In the genomic region with DNA sequence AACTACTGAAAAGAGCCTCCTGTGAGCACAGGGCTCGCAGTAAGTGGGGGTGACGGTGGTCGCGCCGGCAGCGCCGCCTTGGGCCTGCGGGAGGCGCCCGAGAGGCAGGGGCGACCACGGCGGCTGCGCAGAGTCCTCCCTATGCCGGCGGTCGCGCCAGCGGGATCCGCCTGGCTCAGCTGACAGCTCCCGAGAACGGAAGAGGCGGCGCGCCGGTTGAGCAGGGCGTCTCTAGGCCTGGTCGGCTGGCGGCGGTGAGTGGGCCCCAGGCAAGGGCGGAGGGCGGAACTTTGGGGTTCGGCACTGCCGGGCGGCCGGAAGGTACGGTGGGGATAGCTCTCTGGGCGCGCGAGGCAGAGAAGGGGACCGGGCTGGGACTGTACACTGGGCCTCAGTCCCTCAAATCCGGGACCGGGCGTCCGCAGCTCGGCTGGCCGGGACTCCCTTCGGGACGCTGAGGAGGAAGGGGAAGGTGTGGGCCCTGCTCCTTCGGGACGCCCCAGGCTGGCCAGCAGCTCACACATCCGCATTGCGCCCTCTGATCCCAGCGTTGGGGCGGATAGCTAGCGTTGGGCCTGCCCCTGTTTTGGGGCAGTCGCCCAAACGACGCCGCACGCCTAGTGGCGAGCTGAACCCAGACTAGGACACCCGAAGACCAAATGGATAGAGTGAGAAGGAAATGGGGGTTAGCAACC, we compare ENCODE assay signal across 8 cellular contexts. TPM values are rescaled to one million over a fixed set of nuclear protein-coding genes. Genes with fewer than 3 reads are reported as not detected.
DNase-seq lines count a peak whose midpoint lies in the region; ATAC-seq and TF ChIP-seq lines count a peak whose summit lies in the region.

A gene with protein sequence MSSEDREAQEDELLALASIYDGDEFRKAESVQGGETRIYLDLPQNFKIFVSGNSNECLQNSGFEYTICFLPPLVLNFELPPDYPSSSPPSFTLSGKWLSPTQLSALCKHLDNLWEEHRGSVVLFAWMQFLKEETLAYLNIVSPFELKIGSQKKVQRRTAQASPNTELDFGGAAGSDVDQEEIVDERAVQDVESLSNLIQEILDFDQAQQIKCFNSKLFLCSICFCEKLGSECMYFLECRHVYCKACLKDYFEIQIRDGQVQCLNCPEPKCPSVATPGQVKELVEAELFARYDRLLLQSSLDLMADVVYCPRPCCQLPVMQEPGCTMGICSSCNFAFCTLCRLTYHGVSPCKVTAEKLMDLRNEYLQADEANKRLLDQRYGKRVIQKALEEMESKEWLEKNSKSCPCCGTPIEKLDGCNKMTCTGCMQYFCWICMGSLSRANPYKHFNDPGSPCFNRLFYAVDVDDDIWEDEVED (plus strand): TSS at position 192 of the 695 bp plus-strand sequence. CDS start 4,484 bp downstream, outside the sequence.

- peak within 1 kb of the TSS; percentile 98 for H3K4me2 ChIP-seq in KMS-11

- H3K4me1 ChIP-seq in KMS-11 (ENCODE audit: low read depth, poor library complexity, severe bottlenecking) = peaks cover 27% of the 10 kb centered on the region

- no peaks in the 10 kb centered on the region for H3K27me3 Mint-ChIP-seq in nephron (ENCODE audit: low read depth)
- no peaks in the 10 kb centered on the region for H3K27me3 Mint-ChIP-seq in stimulated activated naive CD8-positive, alpha-beta T cell treated with anti-CD3 and anti-CD28 coated beads, Interleukin-15, Interleukin-2, amounts not matched to agents 100 ng/mL and 50 ng/mL, for 24 hours

- H2AFZ ChIP-seq in KMS-11 (ENCODE audit: low read depth) = peak within 1 kb of the TSS; percentile 95

- no peaks in the 10 kb centered on the region for H3K27me3 ChIP-seq in KMS-11 (ENCODE audit: insufficient read depth, low read depth)

- H3K36me3 Mint-ChIP-seq in nephron (ENCODE audit: low read depth) = peaks cover 18% of the 10 kb centered on the region
- peaks cover 23% of the 10 kb centered on the region for H3K36me3 Mint-ChIP-seq in stimulated activated naive CD8-positive, alpha-beta T cell treated with anti-CD3 and anti-CD28 coated beads, Interleukin-15, Interleukin-2, amounts not matched to agents 100 ng/mL and 50 ng/mL, for 24 hours (ENCODE audit: low read depth)

- peak within 1 kb of the TSS; percentile 97 to 99 (median 99) for H3K4me3 Mint-ChIP-seq in nephron
- H3K4me3 Mint-ChIP-seq in stimulated activated naive CD8-positive, alpha-beta T cell treated with anti-CD3 and anti-CD28 coated beads, Interleukin-15, Interleukin-2, amounts not matched to agents 100 ng/mL and 50 ng/mL, for 24 hours = peak within 1 kb of the TSS; percentile 96

- peaks cover 14% of the 10 kb centered on the region; the same call in 1 of the 2 replicates for H3K79me2 ChIP-seq in KMS-11 (ENCODE audit: insufficient read depth, low read depth)

- peaks cover 31% of the 10 kb centered on the region for H3K4me1 Mint-ChIP-seq in nephron
- H3K4me1 Mint-ChIP-seq in stimulated activated naive CD8-positive, alpha-beta T cell treated with anti-CD3 and anti-CD28 coated beads, Interleukin-15, Interleukin-2, amounts not matched to agents 100 ng/mL and 50 ng/mL, for 24 hours (ENCODE audit: low read depth) = peaks cover 44% of the 10 kb centered on the region

- no peaks in the 10 kb centered on the region for H3K9me3 Mint-ChIP-seq in nephron
- no peaks in the 10 kb centered on the region for H3K9me3 Mint-ChIP-seq in stimulated activated naive CD8-positive, alpha-beta T cell treated with anti-CD3 and anti-CD28 coated beads, Interleukin-15, Interleukin-2, amounts not matched to agents 100 ng/mL and 50 ng/mL, for 24 hours

- peak; percentile 95 for DNase-seq in EH (ENCODE audit: low read depth)
- DNase-seq in RPMI7951 (ENCODE audit: low read depth) = peak; percentile 90
- peak; percentile 83 to 92 for DNase-seq in activated T-helper 1 cell treated with anti-CD3 and anti-CD28 coated beads, Interleukin-2, amount 50 U/mL, for 16 hours (ENCODE audit: low read depth in 1 of 2, low spot score in 1 of 2)
- peak; percentile 90 for DNase-seq in fibroblast of mammary gland (ENCODE audit: low read depth)

- peak within 1 kb of the TSS; percentile 86 for H3K27ac ChIP-seq in KMS-11

- peak within 1 kb of the TSS; percentile 80 for H3K9ac ChIP-seq in KMS-11

- H3K36me3 ChIP-seq in KMS-11 (ENCODE audit: insufficient read depth) = no peaks in the 10 kb centered on the region

- peak within 1 kb of the TSS; percentile 96 to 99 (median 99) for H3K27ac Mint-ChIP-seq in nephron
- peak within 1 kb of the TSS; percentile 93 for H3K27ac Mint-ChIP-seq in stimulated activated naive CD8-positive, alpha-beta T cell treated with anti-CD3 and anti-CD28 coated beads, Interleukin-15, Interleukin-2, amounts not matched to agents 100 ng/mL and 50 ng/mL, for 24 hours

- peak; percentile 90 for ATAC-seq in GM21737 (IDR thresholded peaks at IDR 0.05; ENCODE audit: unreplicated experiment)

- H4K20me1 ChIP-seq in KMS-11 (ENCODE audit: insufficient read depth) = no peaks in the 10 kb centered on the region

- H3K4me3 ChIP-seq in KMS-11 (IDR thresholded peaks at IDR 0.05; ENCODE audit: insufficient read depth, low read depth, low read length) = peak within 1 kb of the TSS; percentile 40
- H3K4me3 ChIP-seq in fibroblast of mammary gland (ENCODE audit: control insufficient read depth, low read depth, low read length) = peak within 1 kb of the TSS; percentile 94

- TF ChIP-seq CTCF in KMS-11 (conservative IDR thresholded peaks at IDR 0.05; ENCODE audit: low read depth, low read length) = peak; percentile 79
- TF ChIP-seq CTCF in fibroblast of mammary gland (conservative IDR thresholded peaks at IDR 0.05; ENCODE audit: control insufficient read depth, insufficient read depth, low read depth, low read length) = peak; percentile 56
- TF ChIP-seq CTCF in nephron (IDR thresholded peaks at IDR 0.05; ENCODE audit: unreplicated experiment in 3 of 3) = peak; percentile 98 to 100 (median 100)

RNA-seq across cellular contexts. Expression of the gene that starts here (rescaled TPM):
- total RNA-seq in RPMI7951 (2014; rRNA removed; shearing (Covaris generic)) = 65.5 and 66.9 TPM in 2 replicates

Comparison
In these comparisons a context has a peak if more than half of its experiments do, and no peak if none do; other contexts are left out.
1. Peak in every context shown above with its lines: DNase-seq, ATAC-seq, H3K4me3 ChIP-seq and H3K27ac ChIP-seq.